In the genomic region with DNA sequence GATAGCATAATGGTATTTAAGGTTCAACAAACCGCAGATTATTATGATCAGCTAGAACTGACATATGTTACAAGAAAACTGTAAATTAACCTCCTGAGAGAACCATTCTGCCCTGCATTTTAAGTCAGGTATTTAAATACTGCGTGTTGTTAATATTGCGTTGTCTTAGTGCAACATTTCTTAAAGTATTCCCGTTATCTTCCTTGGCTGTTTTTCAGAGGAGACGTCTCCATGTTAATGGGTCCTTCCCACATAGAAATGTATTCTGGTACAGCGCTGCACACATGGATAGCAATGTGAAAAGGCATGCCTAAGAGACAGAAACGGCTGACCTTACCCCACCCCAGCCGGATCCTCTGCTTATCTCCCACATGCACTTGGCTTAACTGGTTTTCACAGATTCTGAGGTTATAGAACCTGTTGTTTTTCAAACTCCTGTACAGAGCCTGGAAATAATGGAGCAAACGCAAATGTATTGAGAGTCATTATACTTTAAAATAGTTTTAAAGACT, we compare ENCODE assay signal across 1 cellular context.
TF ChIP-seq lines count a peak whose summit lies in the region.

No MANE protein-coding gene starts in this region.

TF ChIP-seq in K562, 482 proteins besides CTCF, POLR2A, EP300 and RAD21 (continued from another document and continues in another):
- TF ChIP-seq, protein P1, sequence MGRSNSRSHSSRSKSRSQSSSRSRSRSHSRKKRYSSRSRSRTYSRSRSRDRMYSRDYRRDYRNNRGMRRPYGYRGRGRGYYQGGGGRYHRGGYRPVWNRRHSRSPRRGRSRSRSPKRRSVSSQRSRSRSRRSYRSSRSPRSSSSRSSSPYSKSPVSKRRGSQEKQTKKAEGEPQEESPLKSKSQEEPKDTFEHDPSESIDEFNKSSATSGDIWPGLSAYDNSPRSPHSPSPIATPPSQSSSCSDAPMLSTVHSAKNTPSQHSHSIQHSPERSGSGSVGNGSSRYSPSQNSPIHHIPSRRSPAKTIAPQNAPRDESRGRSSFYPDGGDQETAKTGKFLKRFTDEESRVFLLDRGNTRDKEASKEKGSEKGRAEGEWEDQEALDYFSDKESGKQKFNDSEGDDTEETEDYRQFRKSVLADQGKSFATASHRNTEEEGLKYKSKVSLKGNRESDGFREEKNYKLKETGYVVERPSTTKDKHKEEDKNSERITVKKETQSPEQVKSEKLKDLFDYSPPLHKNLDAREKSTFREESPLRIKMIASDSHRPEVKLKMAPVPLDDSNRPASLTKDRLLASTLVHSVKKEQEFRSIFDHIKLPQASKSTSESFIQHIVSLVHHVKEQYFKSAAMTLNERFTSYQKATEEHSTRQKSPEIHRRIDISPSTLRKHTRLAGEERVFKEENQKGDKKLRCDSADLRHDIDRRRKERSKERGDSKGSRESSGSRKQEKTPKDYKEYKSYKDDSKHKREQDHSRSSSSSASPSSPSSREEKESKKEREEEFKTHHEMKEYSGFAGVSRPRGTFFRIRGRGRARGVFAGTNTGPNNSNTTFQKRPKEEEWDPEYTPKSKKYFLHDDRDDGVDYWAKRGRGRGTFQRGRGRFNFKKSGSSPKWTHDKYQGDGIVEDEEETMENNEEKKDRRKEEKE (IDR thresholded peaks at IDR 0.05; ENCODE audit: borderline replicate concordance in 1 of 2, control insufficient read depth in 1 of 2, low read depth in 2 of 2, low read length in 1 of 2): 0 out of 4 replicates have a peak, but pooled peaks of 1 of the 2 experiments have one; percentile 67
- TF ChIP-seq, protein P2, sequence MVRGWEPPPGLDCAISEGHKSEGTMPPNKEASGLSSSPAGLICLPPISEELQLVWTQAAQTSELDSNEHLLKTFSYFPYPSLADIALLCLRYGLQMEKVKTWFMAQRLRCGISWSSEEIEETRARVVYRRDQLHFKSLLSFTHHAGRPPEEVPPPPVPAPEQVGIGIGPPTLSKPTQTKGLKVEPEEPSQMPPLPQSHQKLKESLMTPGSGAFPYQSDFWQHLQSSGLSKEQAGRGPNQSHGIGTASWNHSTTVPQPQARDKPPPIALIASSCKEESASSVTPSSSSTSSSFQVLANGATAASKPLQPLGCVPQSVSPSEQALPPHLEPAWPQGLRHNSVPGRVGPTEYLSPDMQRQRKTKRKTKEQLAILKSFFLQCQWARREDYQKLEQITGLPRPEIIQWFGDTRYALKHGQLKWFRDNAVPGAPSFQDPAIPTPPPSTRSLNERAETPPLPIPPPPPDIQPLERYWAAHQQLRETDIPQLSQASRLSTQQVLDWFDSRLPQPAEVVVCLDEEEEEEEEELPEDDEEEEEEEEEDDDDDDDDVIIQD (CRISPR knock-in tag; IDR thresholded peaks at IDR 0.05): no peak
- no peak for TF ChIP-seq ZNF561 (CRISPR knock-in tag; conservative IDR thresholded peaks at IDR 0.05)
- TF ChIP-seq MCM3 (IDR thresholded peaks at IDR 0.05): no peak
- no peak for TF ChIP-seq ZFP91 (CRISPR knock-in tag; IDR thresholded peaks at IDR 0.05)
- no peak for TF ChIP-seq SRSF1 (IDR thresholded peaks at IDR 0.05; ENCODE audit: low read depth, low read length)
- TF ChIP-seq ZNF778 (CRISPR knock-in tag; IDR thresholded peaks at IDR 0.05): no peak
- TF ChIP-seq HDAC8 (tag; IDR thresholded peaks at IDR 0.05): no peak
- TF ChIP-seq, protein P3, sequence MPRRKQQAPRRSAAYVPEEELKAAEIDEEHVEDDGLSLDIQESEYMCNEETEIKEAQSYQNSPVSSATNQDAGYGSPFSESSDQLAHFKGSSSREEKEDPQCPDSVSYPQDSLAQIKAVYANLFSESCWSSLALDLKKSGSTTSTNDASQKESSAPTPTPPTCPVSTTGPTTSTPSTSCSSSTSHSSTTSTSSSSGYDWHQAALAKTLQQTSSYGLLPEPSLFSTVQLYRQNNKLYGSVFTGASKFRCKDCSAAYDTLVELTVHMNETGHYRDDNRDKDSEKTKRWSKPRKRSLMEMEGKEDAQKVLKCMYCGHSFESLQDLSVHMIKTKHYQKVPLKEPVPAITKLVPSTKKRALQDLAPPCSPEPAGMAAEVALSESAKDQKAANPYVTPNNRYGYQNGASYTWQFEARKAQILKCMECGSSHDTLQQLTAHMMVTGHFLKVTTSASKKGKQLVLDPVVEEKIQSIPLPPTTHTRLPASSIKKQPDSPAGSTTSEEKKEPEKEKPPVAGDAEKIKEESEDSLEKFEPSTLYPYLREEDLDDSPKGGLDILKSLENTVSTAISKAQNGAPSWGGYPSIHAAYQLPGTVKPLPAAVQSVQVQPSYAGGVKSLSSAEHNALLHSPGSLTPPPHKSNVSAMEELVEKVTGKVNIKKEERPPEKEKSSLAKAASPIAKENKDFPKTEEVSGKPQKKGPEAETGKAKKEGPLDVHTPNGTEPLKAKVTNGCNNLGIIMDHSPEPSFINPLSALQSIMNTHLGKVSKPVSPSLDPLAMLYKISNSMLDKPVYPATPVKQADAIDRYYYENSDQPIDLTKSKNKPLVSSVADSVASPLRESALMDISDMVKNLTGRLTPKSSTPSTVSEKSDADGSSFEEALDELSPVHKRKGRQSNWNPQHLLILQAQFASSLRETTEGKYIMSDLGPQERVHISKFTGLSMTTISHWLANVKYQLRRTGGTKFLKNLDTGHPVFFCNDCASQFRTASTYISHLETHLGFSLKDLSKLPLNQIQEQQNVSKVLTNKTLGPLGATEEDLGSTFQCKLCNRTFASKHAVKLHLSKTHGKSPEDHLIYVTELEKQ (CRISPR knock-in tag; IDR thresholded peaks at IDR 0.05): no peak
- no peak for TF ChIP-seq SETDB1 (IDR thresholded peaks at IDR 0.05; ENCODE audit: low read length)
- TF ChIP-seq AFF1 (IDR thresholded peaks at IDR 0.05; ENCODE audit: low read depth in 1 of 2, partially characterized antibody in 2 of 2): peak; percentile 63 to 71
- no peak for TF ChIP-seq ZBED1 (IDR thresholded peaks at IDR 0.05)
- no peak for TF ChIP-seq BRD4 (IDR thresholded peaks at IDR 0.05)
- peak; percentile 94 for TF ChIP-seq HDAC3 (IDR thresholded peaks at IDR 0.05; ENCODE audit: borderline replicate concordance, partially characterized antibody)
- no peak for TF ChIP-seq ELF1 (tag; IDR thresholded peaks at IDR 0.05)
- no peak for TF ChIP-seq ATF1 (CRISPR knock-in tag; IDR thresholded peaks at IDR 0.05)
- TF ChIP-seq ATF1 (tag; IDR thresholded peaks at IDR 0.05): peak; percentile 66
- TF ChIP-seq ZNF134 (CRISPR knock-in tag; conservative IDR thresholded peaks at IDR 0.05): no peak
- TF ChIP-seq ZFP30 (CRISPR knock-in tag; IDR thresholded peaks at IDR 0.05; ENCODE audit: borderline replicate concordance): no peak
- TF ChIP-seq RBM17 (IDR thresholded peaks at IDR 0.05; ENCODE audit: borderline replicate concordance, low read depth, low read length): no peak
- no peak for TF ChIP-seq ZNF398 (CRISPR knock-in tag; IDR thresholded peaks at IDR 0.05)
- TF ChIP-seq FOXM1 (IDR thresholded peaks at IDR 0.05; ENCODE audit: low read depth): peak; percentile 99
- TF ChIP-seq FOXM1 (CRISPR knock-in tag; IDR thresholded peaks at IDR 0.05; ENCODE audit: low read depth): peak; percentile 73; the same call in 1 of the 2 replicates
- no peak for TF ChIP-seq DDX20 (tag; IDR thresholded peaks at IDR 0.05; ENCODE audit: low read depth)
- TF ChIP-seq ZNF766 (CRISPR knock-in tag; conservative IDR thresholded peaks at IDR 0.05): peak; percentile 79
- TF ChIP-seq GTF2F1 (IDR thresholded peaks at IDR 0.05; ENCODE audit: low read depth, low read length): no peak
- no peak for TF ChIP-seq ZNF444 (CRISPR knock-in tag; IDR thresholded peaks at IDR 0.05)
- peak; percentile 91 for TF ChIP-seq PHB2 (IDR thresholded peaks at IDR 0.05; ENCODE audit: low read depth)
- TF ChIP-seq, protein P4, sequence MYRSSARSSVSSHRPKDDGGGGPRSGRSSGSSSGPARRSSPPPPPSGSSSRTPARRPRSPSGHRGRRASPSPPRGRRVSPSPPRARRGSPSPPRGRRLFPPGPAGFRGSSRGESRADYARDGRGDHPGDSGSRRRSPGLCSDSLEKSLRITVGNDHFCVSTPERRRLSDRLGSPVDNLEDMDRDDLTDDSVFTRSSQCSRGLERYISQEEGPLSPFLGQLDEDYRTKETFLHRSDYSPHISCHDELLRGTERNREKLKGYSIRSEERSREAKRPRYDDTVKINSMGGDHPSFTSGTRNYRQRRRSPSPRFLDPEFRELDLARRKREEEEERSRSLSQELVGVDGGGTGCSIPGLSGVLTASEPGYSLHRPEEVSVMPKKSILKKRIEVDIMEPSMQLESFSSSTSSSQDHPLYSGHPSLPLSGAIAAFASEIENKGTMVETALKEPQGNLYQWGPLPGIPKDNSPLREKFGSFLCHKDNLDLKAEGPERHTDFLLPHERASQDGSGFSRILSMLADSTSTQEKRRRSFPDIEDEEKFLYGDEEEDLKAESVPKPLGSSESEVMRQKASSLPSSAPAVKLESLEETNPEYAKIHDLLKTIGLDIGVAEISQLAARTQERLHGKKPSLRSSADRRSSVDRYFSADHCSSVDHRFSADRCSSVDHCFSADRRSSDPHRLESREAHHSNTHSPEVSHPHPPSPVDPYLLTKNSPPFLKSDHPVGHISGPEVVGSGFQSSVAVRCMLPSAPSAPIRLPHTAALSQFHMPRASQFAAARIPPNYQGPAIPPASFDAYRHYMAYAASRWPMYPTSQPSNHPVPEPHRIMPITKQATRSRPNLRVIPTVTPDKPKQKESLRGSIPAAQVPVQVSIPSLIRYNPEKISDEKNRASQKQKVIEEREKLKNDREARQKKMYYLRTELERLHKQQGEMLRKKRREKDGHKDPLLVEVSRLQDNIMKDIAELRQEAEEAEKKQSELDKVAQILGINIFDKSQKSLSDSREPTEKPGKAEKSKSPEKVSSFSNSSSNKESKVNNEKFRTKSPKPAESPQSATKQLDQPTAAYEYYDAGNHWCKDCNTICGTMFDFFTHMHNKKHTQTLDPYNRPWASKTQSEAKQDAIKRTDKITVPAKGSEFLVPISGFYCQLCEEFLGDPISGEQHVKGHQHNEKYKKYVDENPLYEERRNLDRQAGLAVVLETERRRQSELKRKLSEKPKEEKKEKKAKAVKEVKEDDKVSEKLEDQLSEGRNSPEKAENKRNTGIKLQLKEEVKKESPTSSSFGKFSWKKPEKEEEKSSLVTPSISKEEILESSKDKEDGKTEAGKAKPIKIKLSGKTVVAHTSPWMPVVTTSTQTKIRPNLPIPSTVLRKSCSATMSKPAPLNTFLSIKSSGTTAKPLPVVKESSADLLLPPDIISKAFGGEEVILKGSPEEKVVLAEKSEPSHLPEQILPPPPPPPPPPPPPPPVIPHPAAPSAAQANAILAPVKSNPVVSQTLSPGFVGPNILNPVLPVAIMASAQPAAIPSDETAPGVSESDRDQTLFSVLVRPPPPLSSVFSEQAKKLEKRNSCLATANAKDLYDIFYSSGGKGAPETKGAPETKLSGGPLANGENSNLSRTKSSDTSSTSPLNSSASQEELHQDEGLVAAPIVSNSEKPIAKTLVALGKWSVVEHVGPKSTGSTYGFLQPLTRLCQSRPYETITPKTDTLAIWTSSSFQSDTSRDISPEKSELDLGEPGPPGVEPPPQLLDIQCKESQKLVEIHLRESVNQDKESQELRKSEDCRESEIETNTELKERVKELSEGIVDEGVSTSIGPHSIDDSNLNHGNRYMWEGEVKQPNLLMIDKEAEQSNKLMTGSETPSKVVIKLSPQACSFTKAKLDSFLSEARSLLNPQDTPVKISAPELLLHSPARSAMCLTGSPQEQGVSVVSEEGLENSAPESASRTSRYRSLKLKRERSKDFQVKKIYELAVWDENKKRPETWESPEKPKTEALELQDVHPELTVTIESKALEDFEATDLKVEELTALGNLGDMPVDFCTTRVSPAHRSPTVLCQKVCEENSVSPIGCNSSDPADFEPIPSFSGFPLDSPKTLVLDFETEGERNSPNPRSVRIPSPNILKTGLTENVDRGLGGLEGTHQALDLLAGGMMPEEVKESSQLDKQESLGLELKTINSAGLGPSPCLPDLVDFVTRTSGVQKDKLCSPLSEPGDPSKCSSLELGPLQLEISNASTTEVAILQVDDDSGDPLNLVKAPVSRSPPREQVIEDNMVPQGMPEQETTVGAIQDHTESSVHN (IDR thresholded peaks at IDR 0.05; ENCODE audit: borderline replicate concordance in 1 of 2, low read depth in 1 of 2): peak in 1 of 2 experiments; percentile 19; a peak in 1 of 4 replicates
- TF ChIP-seq ZNF79 (CRISPR knock-in tag; IDR thresholded peaks at IDR 0.05; ENCODE audit: low read depth): no peak
